Comparison of ENCODE assay signal across 1 cellular context in the genomic region with DNA sequence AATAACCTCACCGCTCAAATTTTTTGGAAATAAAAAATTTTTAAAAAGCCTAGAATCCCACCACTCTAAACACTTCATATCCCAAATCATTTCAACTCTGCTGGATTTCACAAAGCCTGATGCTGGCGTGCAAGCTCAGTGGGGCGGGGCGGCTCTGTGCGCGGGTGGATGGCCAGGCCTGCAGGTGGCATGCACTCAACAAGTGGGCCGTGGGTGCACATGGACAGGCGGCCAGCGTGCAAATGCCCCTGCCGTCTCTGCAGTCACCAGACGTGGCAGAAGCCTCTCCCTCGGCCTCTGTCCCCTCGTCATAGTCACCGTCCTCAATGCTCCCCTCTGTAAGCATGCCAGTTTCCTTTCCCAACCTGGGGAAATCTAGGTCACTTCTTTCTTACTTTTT.
TF ChIP-seq lines count a peak whose summit lies in the region.

No MANE protein-coding gene starts in this region.

TF ChIP-seq in H1, 55 proteins besides CTCF, POLR2A, EP300 and RAD21 (continued from another document):
- TF ChIP-seq NANOG (IDR thresholded peaks at IDR 0.05; ENCODE audit: insufficient read depth, low read depth, low read length, poor library complexity, severe bottlenecking) = no peak
- TF ChIP-seq KDM4A (IDR thresholded peaks at IDR 0.05; ENCODE audit: low read depth, low read length, severe bottlenecking) = no peak
- no peak for TF ChIP-seq HDAC2 (IDR thresholded peaks at IDR 0.05; ENCODE audit: borderline replicate concordance in 1 of 2, low read depth in 2 of 2, low read length in 2 of 2)
- no peak for TF ChIP-seq SP4 (IDR thresholded peaks at IDR 0.05; ENCODE audit: low read length)
- TF ChIP-seq TBP (IDR thresholded peaks at IDR 0.05; ENCODE audit: low read depth, low read length) = no peak
- no peak for TF ChIP-seq TAF1 (IDR thresholded peaks at IDR 0.05; ENCODE audit: low read depth, low read length)
- TF ChIP-seq ZNF274 (IDR thresholded peaks at IDR 0.05; ENCODE audit: borderline replicate concordance, extremely low read depth, low read length) = no peak
- TF ChIP-seq FOSL1 (IDR thresholded peaks at IDR 0.05; ENCODE audit: insufficient read depth, low read depth, low read length) = no peak
- TF ChIP-seq RBBP5 (IDR thresholded peaks at IDR 0.05; ENCODE audit: borderline replicate concordance, low read depth, low read length) = no peak
- TF ChIP-seq SIN3A (conservative IDR thresholded peaks at IDR 0.05 in 1 of 2, IDR thresholded peaks at IDR 0.05 in 1 of 2; ENCODE audit: low read depth in 1 of 2, low read length in 2 of 2) = no peak
- TF ChIP-seq GTF2F1 (IDR thresholded peaks at IDR 0.05; ENCODE audit: borderline replicate concordance, low read depth, low read length) = no peak
- no peak for TF ChIP-seq CBX5 (IDR thresholded peaks at IDR 0.05; ENCODE audit: low read depth, low read length)
